ENCODE assay signal across 29 cellular contexts in the genomic region with DNA sequence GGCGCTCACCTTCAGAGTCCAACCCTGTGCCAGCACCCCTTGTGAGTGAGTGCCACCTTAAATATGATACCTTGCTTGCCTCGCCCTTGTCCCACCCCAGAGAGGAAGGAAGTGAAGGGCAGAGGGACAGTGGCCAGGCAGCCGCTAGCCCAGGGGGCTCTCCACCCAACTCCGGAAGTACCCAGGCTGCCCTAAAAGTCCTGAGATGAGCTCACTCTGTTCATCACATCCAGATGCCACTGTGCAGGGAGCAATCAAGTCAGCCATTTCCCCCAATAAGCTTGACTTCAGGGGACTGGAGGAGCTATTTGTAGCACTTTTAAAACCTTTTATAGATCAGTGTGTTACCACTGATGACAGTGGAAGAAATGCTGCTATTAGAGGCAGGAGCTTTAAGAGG.
"Had no signal": no experiment of that assay in that cellular context is flagged by ENCODE, and none has a peak within 500 bp of the region (broad histone marks: within the 10 kb centered on the region; RNA-seq: fewer than 3 reads in every experiment).

No MANE protein-coding gene starts in this region.

- H3K4me3 ChIP-seq: breast epithelium, colonic mucosa, dorsolateral prefrontal cortex, esophagus squamous epithelium, gastroesophageal sphincter, mucosa of descending colon, sigmoid colon, smooth muscle cell, stomach, transverse colon, uterus had no signal

- H3K27me3 Mint-ChIP-seq: activated CD4-positive, alpha-beta memory T cell treated with anti-CD3 and anti-CD28 coated beads for 36 hours; activated naive CD8-positive, alpha-beta T cell treated with anti-CD3 and anti-CD28 coated beads for 36 hours had no signal

- H3K4me3 Mint-ChIP-seq: activated B cell treated with CpG ODN at 0.5 μM for 24 hours; activated CD4-positive, alpha-beta memory T cell treated with anti-CD3 and anti-CD28 coated beads for 36 hours; activated naive CD8-positive, alpha-beta T cell treated with anti-CD3 and anti-CD28 coated beads for 36 hours; central memory CD8-positive, alpha-beta T cell; effector memory CD8-positive, alpha-beta T cell; memory B cell; naive B cell; neural crest cell; stimulated activated memory B cell treated with anti-CD40 and anti-IgM and Interleukin-4, amounts not matched to agents 10 μg/mL and 1 μg/mL and 100 μg/mL, for 72 hours had no signal

- H3K27ac Mint-ChIP-seq: activated CD4-positive, alpha-beta memory T cell treated with anti-CD3 and anti-CD28 coated beads for 36 hours; activated naive CD8-positive, alpha-beta T cell treated with anti-CD3 and anti-CD28 coated beads for 36 hours; memory B cell; naive B cell; stimulated activated memory B cell treated with anti-CD40 and anti-IgM and Interleukin-4, amounts not matched to agents 10 μg/mL and 1 μg/mL and 100 μg/mL, for 72 hours had no signal

- H3K9me3 Mint-ChIP-seq: activated B cell treated with CpG ODN at 0.5 μM for 24 hours; activated CD4-positive, alpha-beta memory T cell treated with anti-CD3 and anti-CD28 coated beads for 36 hours; activated naive CD8-positive, alpha-beta T cell treated with anti-CD3 and anti-CD28 coated beads for 36 hours; central memory CD8-positive, alpha-beta T cell; effector memory CD8-positive, alpha-beta T cell; memory B cell; naive B cell; neural crest cell had no signal

- H3K36me3 Mint-ChIP-seq: activated CD4-positive, alpha-beta memory T cell treated with anti-CD3 and anti-CD28 coated beads for 36 hours; activated naive CD8-positive, alpha-beta T cell treated with anti-CD3 and anti-CD28 coated beads for 36 hours; memory B cell; naive B cell; stimulated activated memory B cell treated with anti-CD40 and anti-IgM and Interleukin-4, amounts not matched to agents 10 μg/mL and 1 μg/mL and 100 μg/mL, for 72 hours had no signal

- ATAC-seq: effector memory CD8-positive, alpha-beta T cell; gastroesophageal sphincter; left cardiac atrium; mucosa of descending colon; stimulated activated memory B cell treated with anti-CD40 and anti-IgM and Interleukin-4, amounts not matched to agents 10 μg/mL and 1 μg/mL and 100 μg/mL, for 72 hours had no signal

- DNase-seq: activated B cell treated with CpG ODN at 0.5 μM for 24 hours; activated CD4-positive, alpha-beta memory T cell treated with anti-CD3 and anti-CD28 coated beads for 36 hours; activated CD4-positive, alpha-beta T cell treated with anti-CD3 and anti-CD28 coated beads for 4 hours; activated naive CD4-positive, alpha-beta T cell treated with Interleukin-2 at 50 U/mL for 16 hours; activated naive CD8-positive, alpha-beta T cell treated with anti-CD3 and anti-CD28 coated beads for 36 hours; activated T-cell treated with anti-CD3 and anti-CD28 coated beads, Interleukin-2, amount 50 U/mL, for 48 hours; colonic mucosa; dorsolateral prefrontal cortex; effector memory CD8-positive, alpha-beta T cell; esophagus squamous epithelium; head of caudate nucleus; hypothalamus; left cardiac atrium; mucosa of descending colon; naive B cell; occipital lobe; sigmoid colon; stimulated activated CD4-positive, alpha-beta T cell treated with anti-CD3 and anti-CD28 coated beads, Interleukin-15, amount 100 ng/mL, for 24 hours; stomach; T1000; transverse colon; uterus had no signal

- H3K4me1 Mint-ChIP-seq: activated naive CD8-positive, alpha-beta T cell treated with anti-CD3 and anti-CD28 coated beads for 36 hours had no signal
